In genomic region chr1:108117908-108118902, GRCh38 we compare ENCODE assay signal across 13 cellular contexts.
DNase-seq lines count a peak whose midpoint lies in the region; ATAC-seq and TF ChIP-seq lines count a peak whose summit lies in the region.
"Had no signal": no experiment of that assay in that cellular context is flagged by ENCODE, and none has a peak within 500 bp of the region (broad histone marks: within the 10 kb centered on the region; RNA-seq: fewer than 3 reads in every experiment).

No MANE protein-coding gene starts in this region.

- intact Hi-C loops in CD4-positive, alpha-beta T cell (cut with DNase I, micrococcal nuclease) = no loop called here

- H3K4me3 Mint-ChIP-seq in CD4-positive, alpha-beta T cell = no peak overlapping the region

- H3K9me3 Mint-ChIP-seq in CD4-positive, alpha-beta T cell = no peaks in the 10 kb centered on the region

- H3K36me3 Mint-ChIP-seq in CD4-positive, alpha-beta T cell (ENCODE audit: low read depth) = no peaks in the 10 kb centered on the region

- DNase-seq in AG20443 (ENCODE audit: low spot score) = peak; percentile 79
- DNase-seq in HK-2 (ENCODE audit: unreplicated experiment) = peak; percentile 18
- DNase-seq in foreskin melanocyte = peak; percentile 61
- no peak for DNase-seq in NCI-H1105 treated with DMSO at 0.1 percent for 48 hours (lab: John Stamatoyannopoulos, UW)
- no peak for DNase-seq in CD4-positive, alpha-beta T cell
- no peak for DNase-seq in COLO668 (lab: John Stamatoyannopoulos, UW; ENCODE audit: unreplicated experiment)
- DNase-seq: activated T-cell treated with anti-CD3 and anti-CD28 coated beads for 4 hours, cortex of kidney, GDM1, NCI-H2029 treated with DMSO at 0.1 percent for 48 hours had no signal

- no peaks in the 10 kb centered on the region for H3K9me3 ChIP-seq in CD4-positive, alpha-beta T cell (ENCODE audit: control insufficient read depth, low read length)

- no peaks in the 10 kb centered on the region for H3K27me3 Mint-ChIP-seq in CD4-positive, alpha-beta T cell

- H3K27ac ChIP-seq in CD4-positive, alpha-beta T cell (ENCODE audit: low read depth, low read length) = no peak overlapping the region
- H3K27ac ChIP-seq: SK-N-MC had no signal

- H3K27ac Mint-ChIP-seq in CD4-positive, alpha-beta T cell = no peak overlapping the region

- ATAC-seq in SK-N-SH treated with all-trans-retinoic acid at 6 μM for 48 hours (peak; percentile 96), esophagus mucosa (no peak)
- ATAC-seq in CD4-positive, alpha-beta T cell (ENCODE audit: poor library complexity) = no peak

- CTCF ChIA-PET in CD4-positive, alpha-beta T cell (lab: Charles Lee) = no interaction called here

- no peaks in the 10 kb centered on the region for H3K27me3 ChIP-seq in CD4-positive, alpha-beta T cell (ENCODE audit: control insufficient read depth, insufficient read depth, low read length)

- TF ChIP-seq CTCF in CD4-positive, alpha-beta T cell (IDR thresholded peaks at IDR 0.05) = no peak

- H3K4me1 Mint-ChIP-seq in CD4-positive, alpha-beta T cell (ENCODE audit: low read depth) = no peaks in the 10 kb centered on the region

- POLR2A ChIA-PET in CD4-positive, alpha-beta T cell (lab: Charles Lee) = interaction anchor here (0.9 to 1.8 kb wide), 3 partner anchors 11 to 332 kb away, joined by 3 to 4 read pairs (median 3); no protein-coding TSS in a partner anchor

TF ChIP-seq in SK-N-SH treated with all-trans-retinoic acid at 6 μM for 48 hours, 23 proteins besides CTCF, POLR2A, EP300 and RAD21:
- TF ChIP-seq TOX (CRISPR knock-in tag; IDR thresholded peaks at IDR 0.05; ENCODE audit: borderline replicate concordance) (no peak), ZFP3 (CRISPR knock-in tag; IDR thresholded peaks at IDR 0.05) (peak; percentile 57; the same call in 1 of the 2 replicates), ARNTL (CRISPR knock-in tag; IDR thresholded peaks at IDR 0.05; ENCODE audit: borderline replicate concordance, low read depth) (no peak), PPARA (CRISPR knock-in tag; IDR thresholded peaks at IDR 0.05; ENCODE audit: borderline replicate concordance) (no peak), GLIS3 (CRISPR knock-in tag; IDR thresholded peaks at IDR 0.05) (no peak; the same call in 1 of the 2 replicates), ZNF8 (CRISPR knock-in tag; IDR thresholded peaks at IDR 0.05) (peak; percentile 53; the same call in 1 of the 2 replicates), CSDC2 (CRISPR knock-in tag; IDR thresholded peaks at IDR 0.05) (no peak), ESRRG (CRISPR knock-in tag; IDR thresholded peaks at IDR 0.05) (0 out of 2 replicates have a peak, but pooled peaks have one; percentile 22), RARB (CRISPR knock-in tag; IDR thresholded peaks at IDR 0.05) (no peak), ZNF70 (CRISPR knock-in tag; IDR thresholded peaks at IDR 0.05) (0 out of 2 replicates have a peak, but pooled peaks have one; percentile 16), ZFP30 (CRISPR knock-in tag; IDR thresholded peaks at IDR 0.05) (peak; percentile 25; the same call in 1 of the 2 replicates), TCF4 (CRISPR knock-in tag; IDR thresholded peaks at IDR 0.05; ENCODE audit: borderline replicate concordance) (peak; percentile 88), ZNF565 (CRISPR knock-in tag; conservative IDR thresholded peaks at IDR 0.05; ENCODE audit: low read depth) (peak; percentile 67; the same call in 1 of the 2 replicates), PATZ1 (CRISPR knock-in tag; IDR thresholded peaks at IDR 0.05; ENCODE audit: borderline replicate concordance) (peak; percentile 90; the same call in 1 of the 2 replicates), ISL1 (CRISPR knock-in tag; IDR thresholded peaks at IDR 0.05) (peak; percentile 100), ZC3H10 (CRISPR knock-in tag; IDR thresholded peaks at IDR 0.05) (no peak; the same call in 1 of the 2 replicates), CSRNP3 (CRISPR knock-in tag; IDR thresholded peaks at IDR 0.05) (peak; percentile 91), SNAI2 (CRISPR knock-in tag; IDR thresholded peaks at IDR 0.05) (peak; percentile 79), OSR1 (CRISPR knock-in tag; IDR thresholded peaks at IDR 0.05) (no peak), BACH2 (CRISPR knock-in tag; IDR thresholded peaks at IDR 0.05; ENCODE audit: borderline replicate concordance) (peak; percentile 35; the same call in 1 of the 2 replicates)
- TF ChIP-seq, protein P1, sequence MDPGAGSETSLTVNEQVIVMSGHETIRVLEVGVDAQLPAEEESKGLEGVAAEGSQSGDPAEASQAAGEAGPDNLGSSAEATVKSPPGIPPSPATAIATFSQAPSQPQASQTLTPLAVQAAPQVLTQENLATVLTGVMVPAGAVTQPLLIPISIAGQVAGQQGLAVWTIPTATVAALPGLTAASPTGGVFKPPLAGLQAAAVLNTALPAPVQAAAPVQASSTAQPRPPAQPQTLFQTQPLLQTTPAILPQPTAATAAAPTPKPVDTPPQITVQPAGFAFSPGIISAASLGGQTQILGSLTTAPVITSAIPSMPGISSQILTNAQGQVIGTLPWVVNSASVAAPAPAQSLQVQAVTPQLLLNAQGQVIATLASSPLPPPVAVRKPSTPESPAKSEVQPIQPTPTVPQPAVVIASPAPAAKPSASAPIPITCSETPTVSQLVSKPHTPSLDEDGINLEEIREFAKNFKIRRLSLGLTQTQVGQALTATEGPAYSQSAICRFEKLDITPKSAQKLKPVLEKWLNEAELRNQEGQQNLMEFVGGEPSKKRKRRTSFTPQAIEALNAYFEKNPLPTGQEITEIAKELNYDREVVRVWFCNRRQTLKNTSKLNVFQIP (CRISPR knock-in tag; IDR thresholded peaks at IDR 0.05; ENCODE audit: borderline replicate concordance, low read depth) = peak; percentile 74; the same call in 1 of the 2 replicates
- TF ChIP-seq, protein P2, sequence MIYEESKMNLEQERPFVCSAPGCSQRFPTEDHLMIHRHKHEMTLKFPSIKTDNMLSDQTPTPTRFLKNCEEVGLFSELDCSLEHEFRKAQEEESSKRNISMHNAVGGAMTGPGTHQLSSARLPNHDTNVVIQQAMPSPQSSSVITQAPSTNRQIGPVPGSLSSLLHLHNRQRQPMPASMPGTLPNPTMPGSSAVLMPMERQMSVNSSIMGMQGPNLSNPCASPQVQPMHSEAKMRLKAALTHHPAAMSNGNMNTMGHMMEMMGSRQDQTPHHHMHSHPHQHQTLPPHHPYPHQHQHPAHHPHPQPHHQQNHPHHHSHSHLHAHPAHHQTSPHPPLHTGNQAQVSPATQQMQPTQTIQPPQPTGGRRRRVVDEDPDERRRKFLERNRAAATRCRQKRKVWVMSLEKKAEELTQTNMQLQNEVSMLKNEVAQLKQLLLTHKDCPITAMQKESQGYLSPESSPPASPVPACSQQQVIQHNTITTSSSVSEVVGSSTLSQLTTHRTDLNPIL (CRISPR knock-in tag; IDR thresholded peaks at IDR 0.05; ENCODE audit: low read depth) = peak; percentile 93
- TF ChIP-seq, protein P3, sequence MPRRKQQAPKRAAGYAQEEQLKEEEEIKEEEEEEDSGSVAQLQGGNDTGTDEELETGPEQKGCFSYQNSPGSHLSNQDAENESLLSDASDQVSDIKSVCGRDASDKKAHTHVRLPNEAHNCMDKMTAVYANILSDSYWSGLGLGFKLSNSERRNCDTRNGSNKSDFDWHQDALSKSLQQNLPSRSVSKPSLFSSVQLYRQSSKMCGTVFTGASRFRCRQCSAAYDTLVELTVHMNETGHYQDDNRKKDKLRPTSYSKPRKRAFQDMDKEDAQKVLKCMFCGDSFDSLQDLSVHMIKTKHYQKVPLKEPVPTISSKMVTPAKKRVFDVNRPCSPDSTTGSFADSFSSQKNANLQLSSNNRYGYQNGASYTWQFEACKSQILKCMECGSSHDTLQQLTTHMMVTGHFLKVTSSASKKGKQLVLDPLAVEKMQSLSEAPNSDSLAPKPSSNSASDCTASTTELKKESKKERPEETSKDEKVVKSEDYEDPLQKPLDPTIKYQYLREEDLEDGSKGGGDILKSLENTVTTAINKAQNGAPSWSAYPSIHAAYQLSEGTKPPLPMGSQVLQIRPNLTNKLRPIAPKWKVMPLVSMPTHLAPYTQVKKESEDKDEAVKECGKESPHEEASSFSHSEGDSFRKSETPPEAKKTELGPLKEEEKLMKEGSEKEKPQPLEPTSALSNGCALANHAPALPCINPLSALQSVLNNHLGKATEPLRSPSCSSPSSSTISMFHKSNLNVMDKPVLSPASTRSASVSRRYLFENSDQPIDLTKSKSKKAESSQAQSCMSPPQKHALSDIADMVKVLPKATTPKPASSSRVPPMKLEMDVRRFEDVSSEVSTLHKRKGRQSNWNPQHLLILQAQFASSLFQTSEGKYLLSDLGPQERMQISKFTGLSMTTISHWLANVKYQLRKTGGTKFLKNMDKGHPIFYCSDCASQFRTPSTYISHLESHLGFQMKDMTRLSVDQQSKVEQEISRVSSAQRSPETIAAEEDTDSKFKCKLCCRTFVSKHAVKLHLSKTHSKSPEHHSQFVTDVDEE (CRISPR knock-in tag; IDR thresholded peaks at IDR 0.05) = peak; percentile 68

Comparison
In these comparisons a context has a peak if more than half of its experiments do, and no peak if none do; other contexts are left out.
1. DNase-seq: peak in AG20443 (single experiment), HK-2 (single experiment) and foreskin melanocyte (single experiment); none in NCI-H1105 treated with DMSO at 0.1 percent for 48 hours (single experiment), CD4-positive, alpha-beta T cell (0 of 10) and COLO668 (single experiment).